Comparison of ENCODE assay signal across 14 cellular contexts in genomic region chr14:75469606-75470237, GRCh38. TPM values are rescaled to one million over a fixed set of nuclear protein-coding genes. Genes with fewer than 3 reads are reported as not detected.
DNase-seq lines count a peak whose midpoint lies in the region; ATAC-seq, FAIRE-seq and TF ChIP-seq lines count a peak whose summit lies in the region.
"Had no signal": no experiment of that assay in that cellular context is flagged by ENCODE, and none has a peak within 500 bp of the region (broad histone marks: within the 10 kb centered on the region; RNA-seq: fewer than 3 reads in every experiment).

No MANE protein-coding gene starts in this region.

- CTCF ChIA-PET in GM12878 (lab: Yijun Ruan, JAX) = interaction anchor here (0.8 to 1.5 kb wide), 2 partner anchors 16 to 19 kb away, joined by 3 to 6 read pairs; no protein-coding TSS in a partner anchor

- H3K27me3 Mint-ChIP-seq in endothelial cell (ENCODE audit: unreplicated experiment) = no peaks in the 10 kb centered on the region

- no peaks in the 10 kb centered on the region for H3K9me3 ChIP-seq in right cardiac atrium (ENCODE audit: control insufficient read depth, low read length)
- H3K9me3 ChIP-seq in GM12878 (replicated peaks; ENCODE audit: control insufficient read depth, insufficient read depth, low read length) = no peaks in the 10 kb centered on the region
- H3K9me3 ChIP-seq in vagina = no peaks in the 10 kb centered on the region

- no TSS peak for BruUV-seq in GM12878 (replicated peaks; lab: Mats Ljungman, UMichigan)

- no peak for TF ChIP-seq EP300 in GM12878 (IDR thresholded peaks at IDR 0.05; ENCODE audit: borderline replicate concordance in 1 of 2, control insufficient read depth in 1 of 2, low read depth in 2 of 2, low read length in 2 of 2)

- RAD21 ChIA-PET in GM12878 (lab: Charles Lee; ENCODE audit: unreplicated experiment) = interaction anchor here (1.6 kb wide), 1 partner anchor 18 kb away, joined by 9 read pairs; no protein-coding TSS in a partner anchor

- peaks cover 2% of the 10 kb centered on the region for H3K4me1 ChIP-seq in right cardiac atrium (ENCODE audit: control insufficient read depth, insufficient read depth, low read length)
- peaks cover 26% of the 10 kb centered on the region for H3K4me1 ChIP-seq in GM12878 (ENCODE audit: control insufficient read depth, insufficient read depth, low read length)
- H3K4me1 ChIP-seq in vagina = peaks cover 9% of the 10 kb centered on the region

- 85% methylated on average over 25 of the region's 25 CpGs for WGBS in right cardiac atrium
- 89% methylated on average over 25 of the region's 25 CpGs for WGBS in GM12878 (ENCODE audit: insufficient coverage, insufficient replicate concordance, low lambda C conversion rate, missing lambda C conversion rate)

- H2AFZ ChIP-seq in GM12878 (ENCODE audit: control insufficient read depth, low read depth, low read length) = no peak overlapping the region

- POLR2A ChIA-PET in GM12878 (lab: Charles Lee) = no interaction called here

- H3K9ac ChIP-seq in GM12878 (ENCODE audit: control insufficient read depth, insufficient read depth, low read length) = peak overlapping the region; percentile 7; the same call in 1 of the 2 replicates

- peaks cover 5 to 30% of the 10 kb centered on the region in 2 experiments; a peak in 3 of 4 replicates for H3K36me3 ChIP-seq in GM12878 (ENCODE audit: control insufficient read depth in 2 of 2, insufficient read depth in 2 of 2, low read length in 1 of 2)
- H3K36me3 ChIP-seq in vagina = peaks cover 4 to 24% of the 10 kb centered on the region in 2 donors

- no peaks in the 10 kb centered on the region for H4K20me1 ChIP-seq in GM12878 (ENCODE audit: control insufficient read depth, insufficient read depth)

- H3K9me3 Mint-ChIP-seq in endothelial cell (ENCODE audit: unreplicated experiment) = no peaks in the 10 kb centered on the region

- no peak overlapping the region for H3K4me3 Mint-ChIP-seq in endothelial cell (ENCODE audit: unreplicated experiment)

- H3K36me3 Mint-ChIP-seq in endothelial cell (ENCODE audit: low read depth, unreplicated experiment) = peaks cover 5% of the 10 kb centered on the region

- no peak overlapping the region for H3K27ac ChIP-seq in right cardiac atrium (ENCODE audit: low read length)
- H3K27ac ChIP-seq in GM12878 (ENCODE audit: control insufficient read depth, insufficient read depth) = no peak overlapping the region
- no peak overlapping the region for H3K27ac ChIP-seq in vagina
- H3K27ac ChIP-seq: HL-60 had no signal

- DNase-seq in right cardiac atrium = peak in 2 of 3 donors; percentile 33 to 64
- no peak for DNase-seq in left cardiac atrium
- DNase-seq in GM12878 (ENCODE audit: low read depth, low spot score) = no peak
- DNase-seq in mucosa of gallbladder (ENCODE audit: low spot score) = peak; percentile 45
- no peak for DNase-seq in urothelium cell line (ENCODE audit: low spot score)
- no peak for DNase-seq in AG08396 (ENCODE audit: low spot score)
- no peak for DNase-seq in endothelial cell (ENCODE audit: low spot score)
- no peak for DNase-seq in vagina (ENCODE audit: extremely low spot score in 2 of 2)
- DNase-seq: dermis blood vessel endothelial cell; NCI-H1048; stimulated activated CD4-positive, alpha-beta T cell treated with anti-CD3 and anti-CD28 coated beads, Interleukin-4, amount 100 ng/mL, for 24 hours had no signal

- intact Hi-C loops in right cardiac atrium (cut with DNase I) (loop anchor here in 2 of 4 donors (5.0 to 10.0 kb wide), 2 partner anchors 55 to 162 kb away; no protein-coding TSS in a partner anchor), left cardiac atrium (cut with DNase I) (loop anchor here in 1 of 2 donors (5.0 kb wide), 1 partner anchor 37 kb away; no protein-coding TSS in a partner anchor), GM12878 (cut with micrococcal nuclease; ENCODE audit: unreplicated experiment) (no loop called here), vagina (cut with DNase I) (no loop called here)

- no peak for TF ChIP-seq RAD21 in GM12878 (IDR thresholded peaks at IDR 0.05; ENCODE audit: insufficient read depth, low read depth, low read length)

- no peak overlapping the region for H3K4me2 ChIP-seq in GM12878 (ENCODE audit: control insufficient read depth, insufficient read depth)

- in situ Hi-C loops in GM12878 (cut with MboI) = no loop called here

- FAIRE-seq in GM12878 (lab: Jason Lieb, UNC) (no peak), urothelium cell line (lab: Jason Lieb, UNC) (peak; percentile 40)
- FAIRE-seq: frontal cortex had no signal

- ATAC-seq in right cardiac atrium (peak in 1 of 2 donors; percentile 19), left cardiac atrium (no peak), GM12878 (no peak)

- no peaks in the 10 kb centered on the region for H3K27me3 ChIP-seq in right cardiac atrium (ENCODE audit: control insufficient read depth, insufficient read depth)
- no peaks in the 10 kb centered on the region for H3K27me3 ChIP-seq in GM12878 (replicated peaks in 1 of 2; ENCODE audit: control insufficient read depth in 2 of 2, insufficient read depth in 2 of 2, low read length in 1 of 2)
- no peaks in the 10 kb centered on the region for H3K27me3 ChIP-seq in vagina

- no peak for TF ChIP-seq CTCF in GM12878 (IDR thresholded peaks at IDR 0.05 in 2 of 3, conservative IDR thresholded peaks at IDR 0.05 in 1 of 3; ENCODE audit: control insufficient read depth in 2 of 3, extremely low read depth in 1 of 3, insufficient read depth in 1 of 3, low read depth in 3 of 3, low read length in 3 of 3)
- TF ChIP-seq CTCF in endothelial cell (IDR thresholded peaks at IDR 0.05; ENCODE audit: unreplicated experiment) = no peak
- TF ChIP-seq CTCF in vagina (IDR thresholded peaks at IDR 0.05) = no peak

- TF ChIP-seq POLR2A in GM12878 (IDR thresholded peaks at IDR 0.05; ENCODE audit: low read depth, low read length) = no peak
- no peak for TF ChIP-seq POLR2A in vagina (IDR thresholded peaks at IDR 0.05)

- H3K27ac Mint-ChIP-seq in endothelial cell (ENCODE audit: unreplicated experiment) = no peak overlapping the region

- no peaks in the 10 kb centered on the region for H3K79me2 ChIP-seq in GM12878 (ENCODE audit: control insufficient read depth, insufficient read depth, low read length)

- SMC1A ChIA-PET in GM12878 (lab: Charles Lee; ENCODE audit: uncharacterized antibody, unreplicated experiment) = interaction anchor here (1.8 to 2.9 kb wide), 2 partner anchors 16 kb away, joined by 5 to 7 read pairs; no protein-coding TSS in a partner anchor

- H3K4me3 ChIP-seq in right cardiac atrium (ENCODE audit: low read length) (no peak overlapping the region), GM12878 (no peak overlapping the region), vagina (no peak overlapping the region)

- no peaks in the 10 kb centered on the region for H3K4me1 Mint-ChIP-seq in endothelial cell (ENCODE audit: unreplicated experiment)

TF ChIP-seq in GM12878, 131 proteins besides CTCF, POLR2A, EP300 and RAD21:
- no peak for TF ChIP-seq NFYA (IDR thresholded peaks at IDR 0.05; ENCODE audit: borderline replicate concordance, low read depth, low read length)
- no peak for TF ChIP-seq NRF1 (conservative IDR thresholded peaks at IDR 0.05; ENCODE audit: low read depth, low read length)

RNA-seq across cellular contexts. Expression of gene JDP2, which starts 41.9 kb away (rescaled TPM):
- 10 to 100 TPM; 28.3 to 42.2 (median 39.4) TPM for total RNA-seq in right cardiac atrium
- 39.2 TPM for polyA plus RNA-seq in right cardiac atrium
- total RNA-seq in left cardiac atrium = 10 to 100 TPM; 30.5 to 32.7 TPM
- 15.0 and 17.9 TPM in 2 replicates for total RNA-seq in GM12878 (2013; cell fraction: nucleolus; rRNA removed)
- 19.4 and 21.3 TPM in 2 replicates for total RNA-seq in GM12878 (2014; rRNA removed)
- 11.7 and 12.1 TPM in 2 replicates for total RNA-seq in GM12878 (2014; rRNA removed; fragmentation: Illumina TruSeq; extraction: Trizol)
- 16.0 and 16.4 TPM in 2 replicates for total RNA-seq in GM12878 (2021)
- 2.8 TPM for polyA plus RNA-seq in GM12878 (2011; ENCODE audit: low read depth)
- polyA plus RNA-seq in GM12878 (2011; rRNA removed) = 5.1 and 6.7 TPM in 2 replicates
- polyA plus RNA-seq in GM12878 (2011; cell fraction: cytosol; rRNA removed) = 6.4 and 9.1 TPM in 2 replicates
- polyA plus RNA-seq in GM12878 (2011; cell fraction: nucleus; rRNA removed) = 7.3 and 8.7 TPM in 2 replicates
- 10.9 and 12.4 TPM in 2 replicates for polyA plus RNA-seq in GM12878 (2012)
- polyA plus RNA-seq in GM12878 (2014; fragmentation: Illumina TruSeq; extraction: Trizol) = 3.3 and 11.5 TPM in 2 replicates
- polyA plus RNA-seq in GM12878 (2014; fragmentation: Nextera tagmentation; extraction: Ambion mirVana) = 1 to 10 TPM in 1 of 2 experiments, under 1 TPM in 1; 0.71 to 1.2 TPM
- 20.7 and 21.2 TPM in 2 replicates for polyA plus RNA-seq in GM12878 (2014; rRNA removed)
- polyA plus RNA-seq in GM12878 (2016; fragmentation: Nextera tagmentation; extraction: Ambion mirVana) = 10 to 100 TPM in 1 of 2 experiments, 1 to 10 TPM in 1; 8.9 to 10.8 TPM
- polyA minus RNA-seq in GM12878 (2011; rRNA and poly(A)+ RNA removed) = 1.7 and 3.9 TPM in 2 replicates
- polyA minus RNA-seq in GM12878 (2011; cell fraction: cytosol; rRNA and poly(A)+ RNA removed) = 2.6 and 3.1 TPM in 2 replicates
- polyA minus RNA-seq in GM12878 (2011; cell fraction: nucleus; rRNA and poly(A)+ RNA removed) = 2.8 and 6.3 TPM in 2 replicates
- total RNA-seq in mucosa of gallbladder = 43.0 TPM
- total RNA-seq in endothelial cell (ENCODE audit: unreplicated experiment) = 5.1 TPM
- 66.5 TPM for total RNA-seq in vagina

RNA-seq across cellular contexts. Expression of gene BATF, which starts 52.5 kb away (rescaled TPM):
- total RNA-seq in right cardiac atrium (1 to 10 TPM in 1 of 4 donors, under 1 TPM in 2, not detected in 1; 0.53 to 3.0 (median 0.54) TPM), left cardiac atrium (1 to 10 TPM; 1.8 to 2.3 TPM), GM12878 (2014; rRNA removed) (153 and 158 TPM in 2 replicates), GM12878 (2014; rRNA removed; fragmentation: Illumina TruSeq; extraction: Trizol) (94.0 and 99.6 TPM in 2 replicates), GM12878 (2021) (99.8 and 107 TPM in 2 replicates), mucosa of gallbladder (5.7 TPM), endothelial cell (ENCODE audit: unreplicated experiment) (not detected), vagina (12.0 TPM)
- polyA plus RNA-seq in right cardiac atrium (0.91 TPM), GM12878 (2011; rRNA removed) (53.9 and 98.3 TPM in 2 replicates), GM12878 (2014; fragmentation: Illumina TruSeq; extraction: Trizol) (30.7 and 93.4 TPM in 2 replicates), GM12878 (2014; fragmentation: Nextera tagmentation; extraction: Ambion mirVana) (10 to 100 TPM in 1 of 2 experiments, 1 to 10 TPM in 1; 10.0 to 30.9 TPM), GM12878 (2014; rRNA removed) (147 and 176 TPM in 2 replicates), GM12878 (2016; fragmentation: Nextera tagmentation; extraction: Ambion mirVana) (100 to 1,000 TPM; 133 to 154 TPM)
- 55.3 and 58.4 TPM in 2 replicates for total RNA-seq in GM12878 (2013; cell fraction: nucleolus; rRNA removed)
- polyA plus RNA-seq in GM12878 (2011; ENCODE audit: low read depth) = 105 TPM
- polyA plus RNA-seq in GM12878 (2011; cell fraction: cytosol; rRNA removed) = 136 and 190 TPM in 2 replicates
- 87.8 and 92.3 TPM in 2 replicates for polyA plus RNA-seq in GM12878 (2011; cell fraction: nucleus; rRNA removed)
- polyA plus RNA-seq in GM12878 (2012) = 86.3 and 91.1 TPM in 2 replicates
- 18.5 and 50.6 TPM in 2 replicates for polyA minus RNA-seq in GM12878 (2011; rRNA and poly(A)+ RNA removed)
- 21.5 and 22.8 TPM in 2 replicates for polyA minus RNA-seq in GM12878 (2011; cell fraction: cytosol; rRNA and poly(A)+ RNA removed)
- 22.0 and 37.2 TPM in 2 replicates for polyA minus RNA-seq in GM12878 (2011; cell fraction: nucleus; rRNA and poly(A)+ RNA removed)
- total RNA-seq: Daoy had no signal

Comparison
In these comparisons a context has a peak if more than half of its experiments do, and no peak if none do; other contexts are left out.
1. DNase-seq: peak in right cardiac atrium (2 of 3) and mucosa of gallbladder (single experiment); none in left cardiac atrium (single experiment), GM12878 (single experiment), urothelium cell line (single experiment), AG08396 (single experiment), endothelial cell (single experiment) and vagina (0 of 2).